Comparison of ENCODE assay signal across 9 cellular contexts in the genomic region with DNA sequence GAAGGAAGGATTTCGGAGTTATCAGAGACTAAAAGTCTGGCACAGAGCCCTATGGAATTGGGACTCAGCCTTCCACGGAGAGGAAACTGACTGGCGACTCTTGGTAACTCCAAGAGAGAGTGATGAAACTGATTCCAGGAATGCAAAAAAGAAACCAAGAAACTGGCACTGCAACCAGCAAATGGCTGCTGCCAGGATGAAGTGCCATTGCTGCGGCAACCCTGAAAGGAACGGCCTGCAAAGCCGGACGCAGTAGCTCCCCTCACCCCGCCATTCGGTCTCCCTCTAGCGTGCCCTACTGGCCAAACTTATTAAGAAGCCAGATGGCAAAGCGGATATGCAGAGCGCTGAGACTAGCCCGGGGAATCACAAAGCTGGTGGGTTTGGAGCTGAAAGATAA.
DNase-seq lines count a peak whose midpoint lies in the region; ATAC-seq and TF ChIP-seq lines count a peak whose summit lies in the region.
"Had no signal": no experiment of that assay in that cellular context is flagged by ENCODE, and none has a peak within 500 bp of the region (broad histone marks: within the 10 kb centered on the region; RNA-seq: fewer than 3 reads in every experiment).

No MANE protein-coding gene starts in this region.

- H3K4me3 ChIP-seq in GM12864 (ENCODE audit: low read depth, low read length) (no peak overlapping the region), ascending aorta (peak overlapping the region; percentile 25 to 48), right cardiac atrium (ENCODE audit: low read length) (peak overlapping the region; percentile 40)

- H3K27ac ChIP-seq in ascending aorta (peak overlapping the region in 1 of 2 donors; percentile 25), right cardiac atrium (ENCODE audit: low read length) (peak overlapping the region; percentile 27)

- 20% methylated on average over 13 of the region's 13 CpGs for WGBS in right cardiac atrium

- no peaks in the 10 kb centered on the region for H3K9me3 ChIP-seq in ascending aorta
- H3K9me3 ChIP-seq in right cardiac atrium (ENCODE audit: control insufficient read depth, low read length): no peaks in the 10 kb centered on the region

- H3K27ac Mint-ChIP-seq in stimulated activated effector memory CD8-positive, alpha-beta T cell treated with anti-CD3 and anti-CD28 coated beads, Interleukin-12 subunit alpha, Interleukin-12 subunit beta, amount 100 ng/mL, for 72 hours: no peak overlapping the region
- H3K27ac Mint-ChIP-seq: activated naive CD8-positive, alpha-beta T cell had no signal

- H3K4me1 ChIP-seq in ascending aorta: no peaks in the 10 kb centered on the region
- H3K4me1 ChIP-seq in right cardiac atrium (ENCODE audit: control insufficient read depth, insufficient read depth, low read length): no peaks in the 10 kb centered on the region

- no peak overlapping the region for H3K4me3 Mint-ChIP-seq in stimulated activated effector memory CD8-positive, alpha-beta T cell treated with anti-CD3 and anti-CD28 coated beads, Interleukin-12 subunit alpha, Interleukin-12 subunit beta, amount 100 ng/mL, for 72 hours
- H3K4me3 Mint-ChIP-seq: activated naive CD8-positive, alpha-beta T cell had no signal

- H3K27me3 ChIP-seq in ascending aorta: no peaks in the 10 kb centered on the region
- no peaks in the 10 kb centered on the region for H3K27me3 ChIP-seq in right cardiac atrium (ENCODE audit: control insufficient read depth, insufficient read depth)

- no peaks in the 10 kb centered on the region for H3K4me1 Mint-ChIP-seq in stimulated activated effector memory CD8-positive, alpha-beta T cell treated with anti-CD3 and anti-CD28 coated beads, Interleukin-12 subunit alpha, Interleukin-12 subunit beta, amount 100 ng/mL, for 72 hours

- peaks cover 16% of the 10 kb centered on the region for H3K9me3 Mint-ChIP-seq in stimulated activated effector memory CD8-positive, alpha-beta T cell treated with anti-CD3 and anti-CD28 coated beads, Interleukin-12 subunit alpha, Interleukin-12 subunit beta, amount 100 ng/mL, for 72 hours

- peak; percentile 63 for TF ChIP-seq CTCF in GM12864 (IDR thresholded peaks at IDR 0.05; ENCODE audit: low read depth, low read length, missing control alignments)
- TF ChIP-seq CTCF in ascending aorta (IDR thresholded peaks at IDR 0.05): peak in 2 of 3 experiments; percentile 67 to 70

- DNase-seq in GM12864 (ENCODE audit: low read depth) (peak; percentile 8), HuH-7.5 (ENCODE audit: low spot score) (peak; percentile 39), ascending aorta (ENCODE audit: low spot score in 2 of 2) (peak; percentile 18 to 80), right cardiac atrium (peak; percentile 71 to 81 (median 78)), putamen (ENCODE audit: low spot score) (peak; percentile 93), NCI-H1436 (lab: John Stamatoyannopoulos, UW) (no peak)
- no peak for DNase-seq in stimulated activated effector memory CD8-positive, alpha-beta T cell treated with anti-CD3 and anti-CD28 coated beads, Interleukin-12 subunit alpha, Interleukin-12 subunit beta, amount 100 ng/mL, for 72 hours (ENCODE audit: low spot score in 2 of 2)

- intact Hi-C loops in ascending aorta (cut with DNase I): loop anchor here (5.0 kb wide), 1 partner anchor 238 kb away; the partner anchor contains the start of gene PCDH9
- intact Hi-C loops in right cardiac atrium (cut with DNase I): no loop called here

- H3K36me3 Mint-ChIP-seq in stimulated activated effector memory CD8-positive, alpha-beta T cell treated with anti-CD3 and anti-CD28 coated beads, Interleukin-12 subunit alpha, Interleukin-12 subunit beta, amount 100 ng/mL, for 72 hours: no peaks in the 10 kb centered on the region
- H3K36me3 Mint-ChIP-seq: activated naive CD8-positive, alpha-beta T cell had no signal

- ATAC-seq in GM21529 (IDR thresholded peaks at IDR 0.05; ENCODE audit: unreplicated experiment) (peak; percentile 70), right cardiac atrium (peak; percentile 97)
- no peak for ATAC-seq in stimulated activated effector memory CD8-positive, alpha-beta T cell treated with anti-CD3 and anti-CD28 coated beads, Interleukin-12 subunit alpha, Interleukin-12 subunit beta, amount 100 ng/mL, for 72 hours

- H3K36me3 ChIP-seq in ascending aorta: no peaks in the 10 kb centered on the region

Comparison
In these comparisons a context has a peak if more than half of its experiments do, and no peak if none do; other contexts are left out.
1. DNase-seq: peak in GM12864 (single experiment), HuH-7.5 (single experiment), ascending aorta (2 of 2), right cardiac atrium (3 of 3) and putamen (single experiment); none in stimulated activated effector memory CD8-positive, alpha-beta T cell treated with anti-CD3 and anti-CD28 coated beads, Interleukin-12 subunit alpha, Interleukin-12 subunit beta, amount 100 ng/mL, for 72 hours (0 of 2) and NCI-H1436 (single experiment).